ENCODE assay signal across 1 cellular context in genomic region chr14:55411426-55412389, GRCh38.
TF ChIP-seq lines count a peak whose summit lies in the region.

A gene with protein sequence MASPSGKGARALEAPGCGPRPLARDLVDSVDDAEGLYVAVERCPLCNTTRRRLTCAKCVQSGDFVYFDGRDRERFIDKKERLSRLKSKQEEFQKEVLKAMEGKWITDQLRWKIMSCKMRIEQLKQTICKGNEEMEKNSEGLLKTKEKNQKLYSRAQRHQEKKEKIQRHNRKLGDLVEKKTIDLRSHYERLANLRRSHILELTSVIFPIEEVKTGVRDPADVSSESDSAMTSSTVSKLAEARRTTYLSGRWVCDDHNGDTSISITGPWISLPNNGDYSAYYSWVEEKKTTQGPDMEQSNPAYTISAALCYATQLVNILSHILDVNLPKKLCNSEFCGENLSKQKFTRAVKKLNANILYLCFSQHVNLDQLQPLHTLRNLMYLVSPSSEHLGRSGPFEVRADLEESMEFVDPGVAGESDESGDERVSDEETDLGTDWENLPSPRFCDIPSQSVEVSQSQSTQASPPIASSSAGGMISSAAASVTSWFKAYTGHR (minus strand): TSS chr14:55411830. CDS start chr14:55411822, 8 bp downstream.

TF ChIP-seq in K562, 482 proteins besides CTCF, POLR2A, EP300 and RAD21 (continued from another document and continues in another):
- TF ChIP-seq DMBX1 (CRISPR knock-in tag; IDR thresholded peaks at IDR 0.05; ENCODE audit: borderline replicate concordance) (peak; percentile 58; the same call in 1 of the 2 replicates), GABPB1 (CRISPR knock-in tag; IDR thresholded peaks at IDR 0.05) (peak; percentile 62), ZNF134 (CRISPR knock-in tag; conservative IDR thresholded peaks at IDR 0.05) (no peak), HOMEZ (CRISPR knock-in tag; IDR thresholded peaks at IDR 0.05) (no peak), FOXM1 (IDR thresholded peaks at IDR 0.05; ENCODE audit: low read depth) (no peak), FOXM1 (CRISPR knock-in tag; IDR thresholded peaks at IDR 0.05; ENCODE audit: low read depth) (no peak), RREB1 (CRISPR knock-in tag; IDR thresholded peaks at IDR 0.05) (no peak), GABPB2 (CRISPR knock-in tag; conservative IDR thresholded peaks at IDR 0.05) (no peak), MTA3 (IDR thresholded peaks at IDR 0.05; ENCODE audit: borderline replicate concordance) (no peak), HBP1 (CRISPR knock-in tag; IDR thresholded peaks at IDR 0.05) (no peak), ZNF586 (CRISPR knock-in tag; conservative IDR thresholded peaks at IDR 0.05) (no peak), SMARCA5 (IDR thresholded peaks at IDR 0.05) (peak; percentile 38; the same call in 1 of the 2 replicates), ETV6 (IDR thresholded peaks at IDR 0.05; ENCODE audit: borderline replicate concordance in 1 of 2, low read depth in 2 of 2, low read length in 1 of 2) (no peak), ETV6 (CRISPR knock-in tag; IDR thresholded peaks at IDR 0.05; ENCODE audit: borderline replicate concordance) (no peak), KAT7 (CRISPR knock-in tag; IDR thresholded peaks at IDR 0.05; ENCODE audit: borderline replicate concordance) (peak; percentile 54; the same call in 1 of the 2 replicates), STAT5A (IDR thresholded peaks at IDR 0.05; ENCODE audit: borderline replicate concordance, low read length) (no peak), ATF1 (CRISPR knock-in tag; IDR thresholded peaks at IDR 0.05) (no peak), ATF1 (tag; IDR thresholded peaks at IDR 0.05) (0 out of 2 replicates have a peak, but pooled peaks have one; percentile 38), SRSF3 (IDR thresholded peaks at IDR 0.05; ENCODE audit: insufficient read depth, low read length) (no peak), POLR2AphosphoS2 (IDR thresholded peaks at IDR 0.05; ENCODE audit: low read length) (no peak), ZNF785 (CRISPR knock-in tag; IDR thresholded peaks at IDR 0.05) (no peak), XRCC5 (IDR thresholded peaks at IDR 0.05; ENCODE audit: low read depth, low read length) (no peak), ESRRB (CRISPR knock-in tag; IDR thresholded peaks at IDR 0.05; ENCODE audit: borderline replicate concordance) (no peak), CBX5 (IDR thresholded peaks at IDR 0.05; ENCODE audit: borderline replicate concordance, low read depth) (no peak), FOXA3 (CRISPR knock-in tag; conservative IDR thresholded peaks at IDR 0.05 in 1 of 2, IDR thresholded peaks at IDR 0.05 in 1 of 2) (0 out of 4 replicates have a peak, but pooled peaks of 1 of the 2 experiments have one; percentile 11), ZNF707 (CRISPR knock-in tag; conservative IDR thresholded peaks at IDR 0.05) (no peak), MCM7 (IDR thresholded peaks at IDR 0.05) (no peak), ZNF146 (CRISPR knock-in tag; IDR thresholded peaks at IDR 0.05; ENCODE audit: unreplicated experiment) (no peak), ZNF408 (CRISPR knock-in tag; IDR thresholded peaks at IDR 0.05; ENCODE audit: low read depth) (no peak), SPI1 (IDR thresholded peaks at IDR 0.05; ENCODE audit: borderline replicate concordance, low read depth, low read length) (no peak), PYGO2 (tag; IDR thresholded peaks at IDR 0.05) (no peak), MAFF (IDR thresholded peaks at IDR 0.05; ENCODE audit: low read length) (no peak), TRIM25 (IDR thresholded peaks at IDR 0.05; ENCODE audit: borderline replicate concordance) (no peak), THRAP3 (IDR thresholded peaks at IDR 0.05; ENCODE audit: borderline replicate concordance) (no peak), ZKSCAN3 (CRISPR knock-in tag; IDR thresholded peaks at IDR 0.05) (no peak), TBP (optimal IDR thresholded peaks at IDR 0.05; ENCODE audit: low read depth, low read length) (peak; percentile 84)
- TF ChIP-seq, protein P1, sequence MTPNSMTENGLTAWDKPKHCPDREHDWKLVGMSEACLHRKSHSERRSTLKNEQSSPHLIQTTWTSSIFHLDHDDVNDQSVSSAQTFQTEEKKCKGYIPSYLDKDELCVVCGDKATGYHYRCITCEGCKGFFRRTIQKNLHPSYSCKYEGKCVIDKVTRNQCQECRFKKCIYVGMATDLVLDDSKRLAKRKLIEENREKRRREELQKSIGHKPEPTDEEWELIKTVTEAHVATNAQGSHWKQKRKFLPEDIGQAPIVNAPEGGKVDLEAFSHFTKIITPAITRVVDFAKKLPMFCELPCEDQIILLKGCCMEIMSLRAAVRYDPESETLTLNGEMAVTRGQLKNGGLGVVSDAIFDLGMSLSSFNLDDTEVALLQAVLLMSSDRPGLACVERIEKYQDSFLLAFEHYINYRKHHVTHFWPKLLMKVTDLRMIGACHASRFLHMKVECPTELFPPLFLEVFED (CRISPR knock-in tag; conservative IDR thresholded peaks at IDR 0.05), result no peak
- TF ChIP-seq, protein P2, sequence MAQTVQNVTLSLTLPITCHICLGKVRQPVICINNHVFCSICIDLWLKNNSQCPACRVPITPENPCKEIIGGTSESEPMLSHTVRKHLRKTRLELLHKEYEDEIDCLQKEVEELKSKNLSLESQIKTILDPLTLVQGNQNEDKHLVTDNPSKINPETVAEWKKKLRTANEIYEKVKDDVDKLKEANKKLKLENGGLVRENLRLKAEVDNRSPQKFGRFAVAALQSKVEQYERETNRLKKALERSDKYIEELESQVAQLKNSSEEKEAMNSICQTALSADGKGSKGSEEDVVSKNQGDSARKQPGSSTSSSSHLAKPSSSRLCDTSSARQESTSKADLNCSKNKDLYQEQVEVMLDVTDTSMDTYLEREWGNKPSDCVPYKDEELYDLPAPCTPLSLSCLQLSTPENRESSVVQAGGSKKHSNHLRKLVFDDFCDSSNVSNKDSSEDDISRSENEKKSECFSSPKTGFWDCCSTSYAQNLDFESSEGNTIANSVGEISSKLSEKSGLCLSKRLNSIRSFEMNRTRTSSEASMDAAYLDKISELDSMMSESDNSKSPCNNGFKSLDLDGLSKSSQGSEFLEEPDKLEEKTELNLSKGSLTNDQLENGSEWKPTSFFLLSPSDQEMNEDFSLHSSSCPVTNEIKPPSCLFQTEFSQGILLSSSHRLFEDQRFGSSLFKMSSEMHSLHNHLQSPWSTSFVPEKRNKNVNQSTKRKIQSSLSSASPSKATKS (CRISPR knock-in tag; IDR thresholded peaks at IDR 0.05), result no peak
- TF ChIP-seq, protein P3, sequence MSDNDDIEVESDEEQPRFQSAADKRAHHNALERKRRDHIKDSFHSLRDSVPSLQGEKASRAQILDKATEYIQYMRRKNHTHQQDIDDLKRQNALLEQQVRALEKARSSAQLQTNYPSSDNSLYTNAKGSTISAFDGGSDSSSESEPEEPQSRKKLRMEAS (CRISPR knock-in tag; IDR thresholded peaks at IDR 0.05), result peak; percentile 83
- TF ChIP-seq, protein P4, sequence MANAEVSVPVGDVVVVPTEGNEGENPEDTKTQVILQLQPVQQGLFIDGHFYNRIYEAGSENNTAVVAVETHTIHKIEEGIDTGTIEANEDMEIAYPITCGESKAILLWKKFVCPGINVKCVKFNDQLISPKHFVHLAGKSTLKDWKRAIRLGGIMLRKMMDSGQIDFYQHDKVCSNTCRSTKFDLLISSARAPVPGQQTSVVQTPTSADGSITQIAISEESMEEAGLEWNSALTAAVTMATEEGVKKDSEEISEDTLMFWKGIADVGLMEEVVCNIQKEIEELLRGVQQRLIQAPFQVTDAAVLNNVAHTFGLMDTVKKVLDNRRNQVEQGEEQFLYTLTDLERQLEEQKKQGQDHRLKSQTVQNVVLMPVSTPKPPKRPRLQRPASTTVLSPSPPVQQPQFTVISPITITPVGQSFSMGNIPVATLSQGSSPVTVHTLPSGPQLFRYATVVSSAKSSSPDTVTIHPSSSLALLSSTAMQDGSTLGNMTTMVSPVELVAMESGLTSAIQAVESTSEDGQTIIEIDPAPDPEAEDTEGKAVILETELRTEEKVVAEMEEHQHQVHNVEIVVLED (CRISPR knock-in tag; IDR thresholded peaks at IDR 0.05), result no peak
- TF ChIP-seq, protein P5, sequence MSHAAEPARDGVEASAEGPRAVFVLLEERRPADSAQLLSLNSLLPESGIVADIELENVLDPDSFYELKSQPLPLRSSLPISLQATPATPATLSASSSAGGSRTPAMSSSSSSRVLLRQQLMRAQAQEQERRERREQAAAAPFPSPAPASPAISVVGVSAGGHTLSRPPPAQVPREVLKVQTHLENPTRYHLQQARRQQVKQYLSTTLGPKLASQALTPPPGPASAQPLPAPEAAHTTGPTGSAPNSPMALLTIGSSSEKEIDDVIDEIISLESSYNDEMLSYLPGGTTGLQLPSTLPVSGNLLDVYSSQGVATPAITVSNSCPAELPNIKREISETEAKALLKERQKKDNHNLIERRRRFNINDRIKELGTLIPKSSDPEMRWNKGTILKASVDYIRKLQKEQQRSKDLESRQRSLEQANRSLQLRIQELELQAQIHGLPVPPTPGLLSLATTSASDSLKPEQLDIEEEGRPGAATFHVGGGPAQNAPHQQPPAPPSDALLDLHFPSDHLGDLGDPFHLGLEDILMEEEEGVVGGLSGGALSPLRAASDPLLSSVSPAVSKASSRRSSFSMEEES (CRISPR knock-in tag; IDR thresholded peaks at IDR 0.05), result peak; percentile 74
- TF ChIP-seq, protein P6, sequence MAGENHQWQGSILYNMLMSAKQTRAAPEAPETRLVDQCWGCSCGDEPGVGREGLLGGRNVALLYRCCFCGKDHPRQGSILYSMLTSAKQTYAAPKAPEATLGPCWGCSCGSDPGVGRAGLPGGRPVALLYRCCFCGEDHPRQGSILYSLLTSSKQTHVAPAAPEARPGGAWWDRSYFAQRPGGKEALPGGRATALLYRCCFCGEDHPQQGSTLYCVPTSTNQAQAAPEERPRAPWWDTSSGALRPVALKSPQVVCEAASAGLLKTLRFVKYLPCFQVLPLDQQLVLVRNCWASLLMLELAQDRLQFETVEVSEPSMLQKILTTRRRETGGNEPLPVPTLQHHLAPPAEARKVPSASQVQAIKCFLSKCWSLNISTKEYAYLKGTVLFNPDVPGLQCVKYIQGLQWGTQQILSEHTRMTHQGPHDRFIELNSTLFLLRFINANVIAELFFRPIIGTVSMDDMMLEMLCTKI (IDR thresholded peaks at IDR 0.05; ENCODE audit: partially characterized antibody), result no peak
